In the genomic region with DNA sequence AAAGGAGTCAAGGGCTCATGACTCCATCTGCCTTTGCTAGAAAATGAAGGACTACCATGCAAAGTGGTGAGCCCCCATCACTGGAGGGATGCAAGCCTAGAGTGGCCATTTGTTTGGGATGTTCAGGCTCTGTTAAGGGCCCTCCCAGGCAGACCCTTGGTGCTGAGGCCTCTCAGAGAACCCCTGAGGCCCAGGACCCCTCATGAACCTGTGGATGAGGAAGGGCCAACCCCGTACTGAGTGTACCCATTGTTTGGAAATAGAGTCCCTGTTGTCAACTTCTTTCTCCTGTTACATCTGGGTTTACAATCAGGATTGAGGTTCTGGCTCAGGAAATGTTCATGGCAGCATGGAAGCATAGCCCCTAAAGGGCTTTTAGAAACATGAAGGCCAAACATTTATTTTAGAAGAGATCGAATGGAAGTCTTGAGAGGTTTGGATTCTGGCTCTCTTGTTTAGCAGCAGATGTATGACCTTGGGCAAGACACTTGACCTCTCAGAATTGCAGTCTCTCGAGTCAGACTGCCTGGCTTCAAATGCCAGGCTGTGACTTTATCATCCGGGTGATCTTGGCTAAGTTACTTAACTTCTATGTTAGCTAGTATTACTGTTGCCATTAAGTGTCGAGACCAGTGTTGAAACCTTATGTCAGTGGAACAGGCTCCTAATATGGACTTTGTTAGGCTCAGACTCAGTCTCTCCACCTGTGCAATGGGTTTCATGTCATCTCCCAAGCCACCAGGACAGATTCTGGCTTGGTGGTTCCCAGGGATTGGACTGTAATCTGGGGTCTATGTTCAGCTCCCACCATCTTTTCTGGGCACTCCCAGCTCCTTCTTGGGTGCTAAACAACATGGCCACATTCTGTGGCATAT, we compare ENCODE assay signal across 18 cellular contexts. TPM values are rescaled to one million over a fixed set of nuclear protein-coding genes. Genes with fewer than 3 reads are reported as not detected.
A peak's percentile ranks its signal among the peaks of the same experiment; 100 is the strongest.
DNase-seq lines count a peak whose midpoint lies in the region; TF ChIP-seq lines count a peak whose summit lies in the region.
"Had no signal": no experiment of that assay in that cellular context is flagged by ENCODE, and none has a peak within 500 bp of the region (broad histone marks: within the 10 kb centered on the region; RNA-seq: fewer than 3 reads in every experiment).

No MANE protein-coding gene starts in this region.

- no peaks in the 10 kb centered on the region for H3K9me3 Mint-ChIP-seq in nephron
- H3K9me3 Mint-ChIP-seq: activated naive CD8-positive, alpha-beta T cell treated with anti-CD3 and anti-CD28 coated beads, Interleukin-2, amount 10 ng/mL, durations not matched to agents 7 days and 5 days; CD14-positive monocyte; central memory CD8-positive, alpha-beta T cell; endodermal cell had no signal

- H3K4me3 ChIP-seq in colonic mucosa, result no peak overlapping the region
- no peak overlapping the region for H3K4me3 ChIP-seq in uterus
- H3K4me3 ChIP-seq: sigmoid colon had no signal

- no peak for TF ChIP-seq POLR2A in uterus (IDR thresholded peaks at IDR 0.05)

- peaks cover 17% of the 10 kb centered on the region for H3K27me3 Mint-ChIP-seq in nephron (ENCODE audit: low read depth)

- intact Hi-C loops in colonic mucosa (cut with DNase I), result no loop called here
- intact Hi-C loops in uterus (cut with DNase I; ENCODE audit: low total_unique reads), result no loop called here

- no peak for TF ChIP-seq CTCF in colonic mucosa (IDR thresholded peaks at IDR 0.05)
- TF ChIP-seq CTCF in nephron (IDR thresholded peaks at IDR 0.05; ENCODE audit: unreplicated experiment in 3 of 3), result no peak
- no peak for TF ChIP-seq CTCF in uterus (IDR thresholded peaks at IDR 0.05)

- H3K27me3 ChIP-seq in colonic mucosa (no peaks in the 10 kb centered on the region), uterus (no peaks in the 10 kb centered on the region)
- H3K27me3 ChIP-seq: sigmoid colon had no signal

- no peaks in the 10 kb centered on the region for H3K9me3 ChIP-seq in colonic mucosa
- H3K9me3 ChIP-seq in uterus, result no peaks in the 10 kb centered on the region
- H3K9me3 ChIP-seq: sigmoid colon had no signal

- DNase-seq in activated CD8-positive, alpha-beta memory T cell treated with anti-CD3 and anti-CD28 coated beads, Interleukin-2, amount 50 U/mL, for 48 hours, result peak; percentile 4
- DNase-seq in activated CD8-positive, alpha-beta memory T cell treated with anti-CD3 and anti-CD28 coated beads, Interleukin-2, amount 50 U/mL, for 4 hours, result no peak
- DNase-seq in colonic mucosa (peak; percentile 11), uterus (peak; percentile 12 to 14), mesenteric fat pad (ENCODE audit: low spot score) (no peak)
- no peak for DNase-seq in effector CD8-positive, alpha-beta T cell (lab: John Stamatoyannopoulos, UW)
- no peak for DNase-seq in stimulated activated CD4-positive, alpha-beta T cell treated with anti-CD3 and anti-CD28 coated beads, Interleukin-4, amount 100 ng/mL, for 1 hour
- DNase-seq: activated CD4-positive, alpha-beta T cell treated with anti-CD3 and anti-CD28 coated beads, Interleukin-2, amount 50 U/mL, for 1 hour; activated naive CD8-positive, alpha-beta T cell treated with anti-CD3 and anti-CD28 coated beads, Interleukin-2, amount 10 ng/mL, durations not matched to agents 7 days and 5 days; activated T-cell treated with anti-CD3 and anti-CD28 coated beads, Interleukin-2, amount 50 U/mL, for 48 hours; H7; NCI-H1436 treated with DMSO at 0.1 percent for 48 hours; sigmoid colon; stimulated activated CD4-positive, alpha-beta T cell treated with anti-CD3 and anti-CD28 coated beads, Interleukin-4, amount 100 ng/mL, for 24 hours had no signal

- no peak overlapping the region for H3K4me3 Mint-ChIP-seq in nephron
- H3K4me3 Mint-ChIP-seq: activated naive CD8-positive, alpha-beta T cell treated with anti-CD3 and anti-CD28 coated beads, Interleukin-2, amount 10 ng/mL, durations not matched to agents 7 days and 5 days; CD14-positive monocyte; central memory CD8-positive, alpha-beta T cell; endodermal cell had no signal

- H3K27ac Mint-ChIP-seq in nephron, result peak overlapping the region; percentile 92 to 93 (median 93)

- H3K4me1 ChIP-seq in colonic mucosa, result no peaks in the 10 kb centered on the region
- H3K4me1 ChIP-seq in uterus, result peaks cover 30 to 39% of the 10 kb centered on the region in 2 donors

- H3K36me3 ChIP-seq in colonic mucosa (no peaks in the 10 kb centered on the region), uterus (no peaks in the 10 kb centered on the region)
- H3K36me3 ChIP-seq: sigmoid colon had no signal

- H3K36me3 Mint-ChIP-seq in nephron (ENCODE audit: low read depth), result no peaks in the 10 kb centered on the region
- H3K36me3 Mint-ChIP-seq: activated naive CD8-positive, alpha-beta T cell treated with anti-CD3 and anti-CD28 coated beads, Interleukin-2, amount 10 ng/mL, durations not matched to agents 7 days and 5 days; CD14-positive monocyte had no signal

- H3K27ac ChIP-seq in colonic mucosa (no peak overlapping the region), uterus (peak overlapping the region; percentile 89 to 95)

- H3K9ac ChIP-seq in colonic mucosa (ENCODE audit: low read depth in 2 of 2, low read length in 2 of 2), result no peak overlapping the region

- peaks cover 67% of the 10 kb centered on the region for H3K4me1 Mint-ChIP-seq in nephron
- H3K4me1 Mint-ChIP-seq: central memory CD8-positive, alpha-beta T cell had no signal

RNA-seq across cellular contexts. Expression of a gene that starts 12.4 kb away (rescaled TPM):
- 1 to 10 TPM; 2.4 to 4.1 TPM for total RNA-seq in colonic mucosa
- total RNA-seq in uterus, result 100 to 1,000 TPM in 1 of 4 donors, 10 to 100 TPM in 3; 37.3 to 106 (median 61.1) TPM
- 4.5 TPM for total RNA-seq in mesenteric fat pad

Comparison
In these comparisons a context has a peak if more than half of its experiments do, and no peak if none do; other contexts are left out.
1. DNase-seq: peak in activated CD8-positive, alpha-beta memory T cell treated with anti-CD3 and anti-CD28 coated beads, Interleukin-2, amount 50 U/mL, for 48 hours (single experiment), colonic mucosa (single experiment) and uterus (2 of 2); none in activated CD8-positive, alpha-beta memory T cell treated with anti-CD3 and anti-CD28 coated beads, Interleukin-2, amount 50 U/mL, for 4 hours (single experiment), effector CD8-positive, alpha-beta T cell (single experiment), mesenteric fat pad (single experiment) and stimulated activated CD4-positive, alpha-beta T cell treated with anti-CD3 and anti-CD28 coated beads, Interleukin-4, amount 100 ng/mL, for 1 hour (single experiment).